In the genomic region with DNA sequence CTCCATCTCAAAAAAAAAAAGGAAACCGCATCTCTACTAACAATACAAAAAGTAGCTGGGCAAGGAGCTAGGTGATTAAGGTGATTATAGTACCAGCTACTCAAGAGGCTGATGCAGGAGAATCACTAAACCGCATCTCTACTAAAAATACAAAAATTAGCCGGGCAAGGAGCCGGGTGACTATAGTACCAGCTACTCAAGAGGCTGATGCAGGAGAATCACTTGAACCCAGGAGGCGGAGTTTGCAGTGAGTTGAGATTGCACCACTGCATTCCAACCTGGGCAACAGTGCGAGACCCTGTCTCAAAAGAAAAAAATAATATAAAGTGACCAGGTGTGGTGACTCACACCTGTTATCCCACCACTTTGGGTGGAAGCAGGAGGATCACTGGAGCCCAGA, we compare ENCODE assay signal across 7 cellular contexts. TPM values are rescaled to one million over a fixed set of nuclear protein-coding genes. Genes with fewer than 3 reads are reported as not detected.
"Had no signal": no experiment of that assay in that cellular context is flagged by ENCODE, and none has a peak within 500 bp of the region (broad histone marks: within the 10 kb centered on the region; RNA-seq: fewer than 3 reads in every experiment).

No MANE protein-coding gene starts in this region.

RNA-seq across cellular contexts. Expression of a gene that starts 5.6 kb away (rescaled TPM):
- total RNA-seq: GM23248, GM23338, H1, H4, H7, H9, HFFc6 had no signal
